24 cellular contexts compared by ENCODE assay signal in the genomic region with DNA sequence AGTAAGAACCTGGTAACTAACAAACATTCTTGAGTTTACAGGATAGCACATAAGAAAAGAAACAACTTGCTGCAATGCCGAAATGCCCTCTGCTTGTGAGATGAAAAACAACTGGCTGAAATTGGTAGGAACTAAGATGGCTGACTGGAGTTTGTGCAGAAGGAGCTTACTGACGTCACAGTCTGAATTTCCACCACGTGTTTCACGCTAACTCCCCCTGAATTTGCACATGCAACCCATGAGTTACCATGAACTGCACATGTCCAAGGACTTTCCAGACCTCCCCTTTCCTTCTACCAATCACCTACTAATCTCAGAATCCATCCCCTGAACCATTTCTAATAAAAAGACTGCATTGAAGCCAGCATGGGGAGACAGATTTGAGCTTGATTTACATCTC.
A peak's percentile ranks its signal among the peaks of the same experiment; 100 is the strongest.
DNase-seq lines count a peak whose midpoint lies in the region; ATAC-seq, FAIRE-seq and TF ChIP-seq lines count a peak whose summit lies in the region.
"Had no signal": no experiment of that assay in that cellular context is flagged by ENCODE, and none has a peak within 500 bp of the region (broad histone marks: within the 10 kb centered on the region; RNA-seq: fewer than 3 reads in every experiment).

No MANE protein-coding gene starts in this region.

- H3K9ac ChIP-seq in HepG2 (ENCODE audit: insufficient read depth, low read depth, low read length) (no peak overlapping the region), K562 (ENCODE audit: insufficient read depth in 1 of 2, low read depth in 2 of 2, low read length in 2 of 2) (no peak overlapping the region), H1 (replicated peaks in 1 of 4; ENCODE audit: extremely low read depth in 1 of 4, low read depth in 3 of 4, low read length in 3 of 4) (no peak overlapping the region)
- H3K9ac ChIP-seq: BLaER1 treated with 17β-estradiol and CSF1 and Interleukin-3, amounts not matched to agents 10 nM and 100 nM; GM23248 had no signal

- in situ Hi-C loops in HepG2 (cut with HindIII; ENCODE audit: extremely low pct_ligation_motif_present, low pct_unique_long_range_greater_than_20kb) (no loop called here), K562 (cut with MboI) (no loop called here)

- H3K27ac ChIP-seq in HepG2 (ENCODE audit: extremely low read length, insufficient read depth, low read length) (no peak overlapping the region), right lobe of liver (no peak overlapping the region), K562 (ENCODE audit: extremely low read depth, low read depth, low read length) (no peak overlapping the region), H1 (ENCODE audit: low read depth, low read length) (no peak overlapping the region)
- H3K27ac ChIP-seq: A549; BLaER1 treated with 17β-estradiol and CSF1 and Interleukin-3, amounts not matched to agents 10 nM and 100 nM; GM23248 had no signal

- FAIRE-seq in HepG2 (lab: Jason Lieb, UNC) (no peak), K562 (lab: Jason Lieb, UNC) (no peak), H1 (lab: Jason Lieb, UNC) (no peak)
- FAIRE-seq: A549, D721Med, GM12892, GM19239 had no signal

- H2BK15ac ChIP-seq in H1 (ENCODE audit: low read length), result no peak overlapping the region

- H4K91ac ChIP-seq in H1 (replicated peaks; ENCODE audit: insufficient read length, low read length), result no peak overlapping the region

- H3K36me3 ChIP-seq in HepG2 (replicated peaks in 1 of 2; ENCODE audit: control insufficient read depth in 1 of 2, insufficient read depth in 2 of 2, low read length in 2 of 2) (no peaks in the 10 kb centered on the region), right lobe of liver (no peaks in the 10 kb centered on the region), K562 (ENCODE audit: control insufficient read depth, insufficient read depth, low read length) (no peaks in the 10 kb centered on the region), H1 (ENCODE audit: control insufficient read depth in 2 of 4, insufficient read depth in 4 of 4, low read length in 3 of 4) (no peaks in the 10 kb centered on the region)
- H3K36me3 ChIP-seq: BE2C; BLaER1 treated with 17β-estradiol and CSF1 and Interleukin-3, amounts not matched to agents 10 nM and 100 nM had no signal

- no peak for DNase-seq in HepG2 (ENCODE audit: low spot score)
- DNase-seq in right lobe of liver, result no peak
- no peak for DNase-seq in K562 (ENCODE audit: extremely low read depth in 1 of 4, low spot score in 3 of 4)
- no peak for DNase-seq in H1 (ENCODE audit: low read depth in 1 of 2, low spot score in 2 of 2)
- no peak for DNase-seq in DMS79 treated with DMSO at 0.1 percent for 48 hours (lab: John Stamatoyannopoulos, UW)
- DNase-seq in NCI-H446 treated with DMSO at 0.1 percent for 48 hours (lab: John Stamatoyannopoulos, UW), result no peak
- DNase-seq: 8988T; ACHN; AML-193; BE2C; CD4-positive, alpha-beta T cell; CD8-positive, alpha-beta memory T cell; DMS 273 treated with DMSO at 0.1 percent for 48 hours; DMS79; GF-D8; H9 had no signal

- no peak overlapping the region for H3K18ac ChIP-seq in H1 (ENCODE audit: extremely low read depth, low read length)

- no peaks in the 10 kb centered on the region for H3K9me3 ChIP-seq in HepG2 (ENCODE audit: low read length)
- no peaks in the 10 kb centered on the region for H3K9me3 ChIP-seq in right lobe of liver
- no peaks in the 10 kb centered on the region for H3K9me3 ChIP-seq in K562 (replicated peaks; ENCODE audit: control insufficient read depth, insufficient read depth, low read depth, low read length)
- no peaks in the 10 kb centered on the region for H3K9me3 ChIP-seq in H1 (ENCODE audit: insufficient read depth in 2 of 2, low read depth in 1 of 2, low read length in 1 of 2)
- H3K9me3 ChIP-seq: A549; BE2C; BLaER1 treated with 17β-estradiol and CSF1 and Interleukin-3, amounts not matched to agents 10 nM and 100 nM had no signal

- H3K56ac ChIP-seq in H1 (replicated peaks; ENCODE audit: insufficient read length, low read depth, low read length), result no peak overlapping the region

- TF ChIP-seq POLR2A in HepG2 (IDR thresholded peaks at IDR 0.05; ENCODE audit: insufficient read depth in 1 of 2, low read depth in 2 of 2, low read length in 2 of 2), result no peak
- TF ChIP-seq POLR2A in right lobe of liver (IDR thresholded peaks at IDR 0.05), result no peak
- no peak for TF ChIP-seq POLR2A in K562 (conservative IDR thresholded peaks at IDR 0.05)
- TF ChIP-seq POLR2A in H1 (IDR thresholded peaks at IDR 0.05; ENCODE audit: control extremely low read depth in 1 of 2, low read depth in 2 of 2, low read length in 2 of 2), result no peak

- no peak overlapping the region for H3K4ac ChIP-seq in H1 (replicated peaks; ENCODE audit: insufficient read length, low read depth, low read length)

- POLR2A ChIA-PET in HepG2 (lab: Yijun Ruan, JAX), result no interaction called here
- POLR2A ChIA-PET in K562 (lab: Yijun Ruan, JAX), result interaction anchor here (0.6 kb wide), 2 partner anchors 557 to 871 kb away, joined by 3 read pairs; no protein-coding TSS in a partner anchor
- POLR2A ChIA-PET in H1 (lab: Charles Lee; ENCODE audit: partially characterized antibody), result no interaction called here

- H2BK5ac ChIP-seq in H1 (ENCODE audit: low read depth, low read length), result no peak overlapping the region

- TF ChIP-seq CTCF in HepG2 (CRISPR knock-in tag; IDR thresholded peaks at IDR 0.05), result no peak
- TF ChIP-seq CTCF in right lobe of liver (IDR thresholded peaks at IDR 0.05), result no peak
- 0 out of 6 replicates have a peak, but pooled peaks of 1 of the 3 experiments have one; percentile 2 for TF ChIP-seq CTCF in K562 (IDR thresholded peaks at IDR 0.05 in 2 of 3, conservative IDR thresholded peaks at IDR 0.05 in 1 of 3; ENCODE audit: insufficient read depth in 2 of 3, low read depth in 1 of 3, low read length in 3 of 3)
- no peak for TF ChIP-seq CTCF in H1 (IDR thresholded peaks at IDR 0.05; ENCODE audit: control extremely low read depth in 1 of 3, insufficient read depth in 1 of 3, low read depth in 1 of 3, low read length in 3 of 3)

- H2BK20ac ChIP-seq in H1 (ENCODE audit: low read length), result no peak overlapping the region

- H4K5ac ChIP-seq in H1 (ENCODE audit: insufficient read length, low read depth, low read length), result no peak overlapping the region

- TF ChIP-seq EP300 in HepG2 (IDR thresholded peaks at IDR 0.05; ENCODE audit: low read depth in 2 of 2, low read length in 2 of 2) (no peak), HepG2 (CRISPR knock-in tag; IDR thresholded peaks at IDR 0.05; ENCODE audit: borderline replicate concordance) (no peak), K562 (IDR thresholded peaks at IDR 0.05; ENCODE audit: low read length) (no peak), H1 (IDR thresholded peaks at IDR 0.05; ENCODE audit: borderline replicate concordance in 1 of 2, low read depth in 2 of 2, low read length in 2 of 2) (no peak)

- 7% methylated on average over 4 of the region's 4 CpGs for WGBS in HepG2 (ENCODE audit: low lambda C conversion rate)
- WGBS in right lobe of liver (ENCODE audit: insufficient coverage, low coverage, low lambda C conversion rate, missing lambda C conversion rate), result 63% methylated on average over 4 of the region's 4 CpGs
- WGBS in K562 (ENCODE audit: insufficient coverage, low coverage, missing lambda C conversion rate), result 2% methylated on average over 4 of the region's 4 CpGs
- 91% methylated on average over 4 of the region's 4 CpGs; no CpG with 5 or more reads in 1 of the 2 experiments for WGBS in H1 (ENCODE audit: extremely low coverage in 1 of 2, insufficient coverage in 1 of 2, insufficient read length in 1 of 2, insufficient replicate concordance in 2 of 2, low coverage in 1 of 2, low lambda C conversion rate in 2 of 2, missing lambda C conversion rate in 1 of 2), 2 experiments

- H3K79me2 ChIP-seq in HepG2 (ENCODE audit: insufficient read depth, low read length) (no peaks in the 10 kb centered on the region), K562 (ENCODE audit: control insufficient read depth, insufficient read depth, low read length) (no peaks in the 10 kb centered on the region), H1 (ENCODE audit: control insufficient read depth in 1 of 2, insufficient read depth in 2 of 2, low read length in 2 of 2) (no peaks in the 10 kb centered on the region)

- no peak for ATAC-seq in HepG2
- no peak for ATAC-seq in right lobe of liver
- no peak for ATAC-seq in K562
- no peak for ATAC-seq in GM18498 (IDR thresholded peaks at IDR 0.05; ENCODE audit: unreplicated experiment)
- ATAC-seq: A549, HCT116 had no signal

- BruUV-seq in HepG2 (replicated peaks; lab: Mats Ljungman, UMichigan) (no TSS peak), K562 (replicated peaks; lab: Mats Ljungman, UMichigan) (no TSS peak)

- no peak overlapping the region for H3K4me3 ChIP-seq in HepG2 (replicated peaks in 1 of 3; ENCODE audit: insufficient read depth in 1 of 3, low read depth in 2 of 3, low read length in 3 of 3)
- H3K4me3 ChIP-seq in right lobe of liver, result no peak overlapping the region
- H3K4me3 ChIP-seq in K562, result no peak overlapping the region
- no peak overlapping the region for H3K4me3 ChIP-seq in H1 (ENCODE audit: extremely low read depth in 1 of 4, insufficient read depth in 2 of 4, low read depth in 3 of 4, low read length in 4 of 4)
- H3K4me3 ChIP-seq: A549; BLaER1 treated with 17β-estradiol and CSF1 and Interleukin-3, amounts not matched to agents 10 nM and 100 nM; GM23248 had no signal

- no peak overlapping the region for H2AK5ac ChIP-seq in H1 (ENCODE audit: low read depth, low read length)

- no peak overlapping the region for H3K4me2 ChIP-seq in HepG2 (ENCODE audit: low read depth, low read length)
- no peak overlapping the region for H3K4me2 ChIP-seq in K562 (ENCODE audit: insufficient read depth, low read length)
- no peak overlapping the region for H3K4me2 ChIP-seq in H1 (ENCODE audit: insufficient read depth in 1 of 2, low read depth in 2 of 2, low read length in 2 of 2)
- H3K4me2 ChIP-seq: A549; BLaER1 treated with 17β-estradiol and CSF1 and Interleukin-3, amounts not matched to agents 10 nM and 100 nM had no signal

- no peak overlapping the region for H4K8ac ChIP-seq in H1 (ENCODE audit: extremely low read depth, insufficient read depth, low read length)

- no peak for TF ChIP-seq RAD21 in HepG2 (CRISPR knock-in tag; IDR thresholded peaks at IDR 0.05)
- no peak for TF ChIP-seq RAD21 in K562 (CRISPR knock-in tag; conservative IDR thresholded peaks at IDR 0.05 in 1 of 2, IDR thresholded peaks at IDR 0.05 in 1 of 2)
- no peak for TF ChIP-seq RAD21 in H1 (IDR thresholded peaks at IDR 0.05 in 1 of 2, conservative IDR thresholded peaks at IDR 0.05 in 1 of 2; ENCODE audit: low read depth in 2 of 2, low read length in 2 of 2)

- no peak overlapping the region for H2BK12ac ChIP-seq in H1 (ENCODE audit: low read depth, low read length)

- no peaks in the 10 kb centered on the region for H3K79me1 ChIP-seq in H1 (ENCODE audit: low read depth, low read length)

- H3K23ac ChIP-seq in H1 (ENCODE audit: insufficient read length), result no peak overlapping the region

- H3K9me1 ChIP-seq in K562 (ENCODE audit: control insufficient read depth, insufficient read depth, low read length), result no peaks in the 10 kb centered on the region

- no peaks in the 10 kb centered on the region for H4K20me1 ChIP-seq in HepG2 (ENCODE audit: insufficient read depth, low read length)
- H4K20me1 ChIP-seq in K562 (replicated peaks; ENCODE audit: control insufficient read depth, insufficient read depth, low read length), result no peaks in the 10 kb centered on the region
- H4K20me1 ChIP-seq in H1 (replicated peaks in 1 of 2; ENCODE audit: control insufficient read depth in 1 of 2, insufficient read depth in 2 of 2, low read length in 2 of 2), result no peaks in the 10 kb centered on the region
- H4K20me1 ChIP-seq: BLaER1 treated with 17β-estradiol and CSF1 and Interleukin-3, amounts not matched to agents 10 nM and 100 nM had no signal

- no peaks in the 10 kb centered on the region for H3K23me2 ChIP-seq in H1 (ENCODE audit: low read depth, low read length)

- H3K27me3 ChIP-seq in HepG2 (ENCODE audit: control insufficient read depth in 1 of 2, insufficient read depth in 2 of 2, low read length in 2 of 2) (no peaks in the 10 kb centered on the region), right lobe of liver (no peaks in the 10 kb centered on the region), K562 (ENCODE audit: control insufficient read depth in 2 of 2, insufficient read depth in 2 of 2, low read length in 2 of 2) (no peaks in the 10 kb centered on the region), H1 (replicated peaks in 1 of 4; ENCODE audit: control insufficient read depth in 3 of 4, extremely low read depth in 1 of 4, insufficient read depth in 3 of 4, low read length in 3 of 4) (no peaks in the 10 kb centered on the region)
- H3K27me3 ChIP-seq: BE2C; BLaER1 treated with 17β-estradiol and CSF1 and Interleukin-3, amounts not matched to agents 10 nM and 100 nM had no signal

- CTCF ChIA-PET in HepG2 (lab: Yijun Ruan, JAX; ENCODE audit: low intra/inter-chr PET ratio, low total read pairs) (no interaction called here), K562 (lab: Yijun Ruan, JAX; ENCODE audit: low intra/inter-chr PET ratio) (no interaction called here), H1 (lab: Charles Lee; ENCODE audit: partially characterized antibody) (interaction anchor here (0.6 kb wide), 1 partner anchor 64 kb away, joined by 3 read pairs; no protein-coding TSS in a partner anchor)

- no peaks in the 10 kb centered on the region for H3K4me1 ChIP-seq in HepG2 (ENCODE audit: insufficient read depth, low read length)
- no peaks in the 10 kb centered on the region for H3K4me1 ChIP-seq in right lobe of liver
- H3K4me1 ChIP-seq in K562 (replicated peaks in 1 of 2; ENCODE audit: control insufficient read depth in 2 of 2, insufficient read depth in 2 of 2, low read length in 2 of 2), result no peaks in the 10 kb centered on the region
- H3K4me1 ChIP-seq in H1 (replicated peaks in 1 of 4; ENCODE audit: control insufficient read depth in 3 of 4, insufficient read depth in 4 of 4, low read length in 3 of 4), result peaks cover 0 to 12% (median 7%) of the 10 kb centered on the region in 4 experiments; a peak in 4 of 7 replicates
- H3K4me1 ChIP-seq: A549, BE2C had no signal

- H2BK120ac ChIP-seq in H1 (replicated peaks; ENCODE audit: low read depth, low read length), result no peak overlapping the region

- intact Hi-C loops in HepG2 (cut with micrococcal nuclease; ENCODE audit: unreplicated experiment), result no loop called here
- intact Hi-C loops in right lobe of liver (cut with DNase I), result no loop called here
- intact Hi-C loops in K562 (cut with micrococcal nuclease), result no loop called here

- H3K14ac ChIP-seq in H1 (ENCODE audit: insufficient read length), result no peak overlapping the region

- H2AFZ ChIP-seq in HepG2 (ENCODE audit: low read length) (no peak overlapping the region), K562 (ENCODE audit: low read depth, low read length) (no peak overlapping the region), H1 (ENCODE audit: low read length) (0 out of 2 replicates have a peak overlapping the region, but pooled peaks have one; percentile 63)
- H2AFZ ChIP-seq: GM23248 had no signal
